Comparison of ENCODE assay signal across 17 cellular contexts in the genomic region with DNA sequence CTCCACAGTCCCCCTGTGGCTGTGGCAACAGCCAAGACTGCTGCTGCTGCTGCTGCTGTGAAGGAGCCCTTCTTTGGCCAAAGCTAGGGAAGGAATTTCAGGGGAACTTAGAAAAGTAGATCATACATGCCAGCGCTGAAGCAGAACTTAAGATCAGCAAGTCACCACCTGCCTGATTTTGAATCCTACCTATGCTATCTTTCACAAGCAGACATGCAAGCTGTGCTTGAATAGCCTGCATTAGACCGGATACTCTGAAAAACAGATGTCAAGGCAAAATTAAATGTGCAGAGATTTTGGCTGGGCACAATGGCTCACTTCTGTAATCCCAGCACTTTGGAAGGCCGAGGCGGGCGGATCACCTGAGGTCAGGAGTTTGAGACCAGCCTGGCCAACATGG.
DNase-seq lines count a peak whose midpoint lies in the region; ATAC-seq and TF ChIP-seq lines count a peak whose summit lies in the region.
"Had no signal": no experiment of that assay in that cellular context is flagged by ENCODE, and none has a peak within 500 bp of the region (broad histone marks: within the 10 kb centered on the region; RNA-seq: fewer than 3 reads in every experiment).

No MANE protein-coding gene starts in this region.

- no peak overlapping the region for H4K8ac ChIP-seq in neuronal stem cell (ENCODE audit: low read depth, low read length)

- H3K4me1 ChIP-seq in Panc1 (ENCODE audit: control insufficient read depth, insufficient read depth, low read length), result peaks cover 5% of the 10 kb centered on the region; the same call in 1 of the 2 replicates
- H3K4me1 ChIP-seq in RWPE2 (ENCODE audit: insufficient read depth, poor library complexity, severe bottlenecking), result peaks cover 29% of the 10 kb centered on the region
- peaks cover 17% of the 10 kb centered on the region for H3K4me1 ChIP-seq in foreskin keratinocyte
- H3K4me1 ChIP-seq in neuronal stem cell (ENCODE audit: control insufficient read depth in 2 of 2, insufficient read depth in 1 of 2, low read depth in 1 of 2, low read length in 2 of 2), result peaks cover 6 to 21% of the 10 kb centered on the region in 2 donors
- H3K4me1 ChIP-seq in aorta (ENCODE audit: control insufficient read depth in 1 of 2, insufficient read depth in 2 of 2, low read length in 2 of 2), result no peaks in the 10 kb centered on the region

- H2BK15ac ChIP-seq in neuronal stem cell (ENCODE audit: low read length), result no peak overlapping the region

- no peak overlapping the region for H2BK5ac ChIP-seq in neuronal stem cell (ENCODE audit: low read length)

- no peak overlapping the region for H4K91ac ChIP-seq in neuronal stem cell (ENCODE audit: low read depth, low read length, poor library complexity)

- BruUV-seq in Panc1 (replicated peaks; lab: Mats Ljungman, UMichigan), result no TSS peak

- H3K79me1 ChIP-seq in neuronal stem cell (ENCODE audit: low read depth, low read length), result no peaks in the 10 kb centered on the region

- H2BK120ac ChIP-seq in neuronal stem cell (ENCODE audit: low read depth, low read length), result no peak overlapping the region

- H2AK5ac ChIP-seq in neuronal stem cell (ENCODE audit: low read depth, low read length), result no peak overlapping the region

- in situ Hi-C loops in Panc1 (cut with HindIII; ENCODE audit: low pct_unique_long_range_greater_than_20kb, low sequenced_read_pairs), result no loop called here

- POLR2A ChIA-PET in Panc1 (lab: Charles Lee), result no interaction called here

- H3K4me3 ChIP-seq in Panc1 (ENCODE audit: low read depth in 2 of 2, low read length in 2 of 2), result no peak overlapping the region
- no peak overlapping the region for H3K4me3 ChIP-seq in RWPE2 (ENCODE audit: severe bottlenecking)
- no peak overlapping the region for H3K4me3 ChIP-seq in neuronal stem cell (ENCODE audit: low read length in 2 of 2)
- no peak overlapping the region for H3K4me3 ChIP-seq in aorta (ENCODE audit: low read length in 2 of 2)
- H3K4me3 ChIP-seq: A549 had no signal

- no peak overlapping the region for H3K4ac ChIP-seq in neuronal stem cell (ENCODE audit: low read length)

- WGBS in neuronal stem cell (ENCODE audit: extremely low coverage in 2 of 2, insufficient read length in 2 of 2, insufficient replicate concordance in 1 of 2), 2 donors, result no CpG with 5 or more reads among the region's 5 CpGs
- 96 to 99% methylated on average over 5 of the region's 5 CpGs for WGBS in aorta, 2 donors

- no peaks in the 10 kb centered on the region for H3K27me3 ChIP-seq in Panc1 (ENCODE audit: control insufficient read depth, insufficient read depth, low read length)
- H3K27me3 ChIP-seq in RWPE2 (ENCODE audit: insufficient read depth, poor library complexity, severe bottlenecking), result no peaks in the 10 kb centered on the region
- no peaks in the 10 kb centered on the region for H3K27me3 ChIP-seq in foreskin keratinocyte
- H3K27me3 ChIP-seq in neuronal stem cell (ENCODE audit: control insufficient read depth in 3 of 3, insufficient read depth in 3 of 3, low read depth in 1 of 3, low read length in 3 of 3), result no peaks in the 10 kb centered on the region
- H3K27me3 ChIP-seq in aorta (ENCODE audit: control insufficient read depth in 1 of 2, insufficient read depth in 2 of 2, low read length in 1 of 2), result no peaks in the 10 kb centered on the region
- H3K27me3 ChIP-seq: BE2C had no signal

- H3K9ac ChIP-seq in neuronal stem cell (ENCODE audit: low read depth, low read length, poor library complexity), result no peak overlapping the region

- no peak for ATAC-seq in Panc1
- ATAC-seq in RWPE2 (ENCODE audit: low read depth), result no peak
- ATAC-seq in foreskin keratinocyte, result peak; percentile 25
- no peak for ATAC-seq in aorta (ENCODE audit: low FRiP score)
- ATAC-seq: A549; CD8-positive, alpha-beta T cell had no signal

- H3K9me3 ChIP-seq in Panc1 (ENCODE audit: control insufficient read depth, insufficient read depth, low read depth, low read length), result peaks cover 4% of the 10 kb centered on the region; the same call in 1 of the 2 replicates
- no peaks in the 10 kb centered on the region for H3K9me3 ChIP-seq in RWPE2 (ENCODE audit: severe bottlenecking)
- no peaks in the 10 kb centered on the region for H3K9me3 ChIP-seq in neuronal stem cell (replicated peaks in 1 of 2; ENCODE audit: control insufficient read depth in 2 of 2, insufficient read depth in 1 of 2, low read depth in 1 of 2, low read length in 2 of 2)
- no peaks in the 10 kb centered on the region for H3K9me3 ChIP-seq in aorta (ENCODE audit: control insufficient read depth, low read length)
- H3K9me3 ChIP-seq: BE2C had no signal

- no peak overlapping the region for H3K18ac ChIP-seq in neuronal stem cell (ENCODE audit: low read length)

- H3K27ac ChIP-seq in Panc1 (ENCODE audit: low read length), result peak overlapping the region; percentile 34; the same call in 1 of the 2 replicates
- peak overlapping the region; percentile 98 for H3K27ac ChIP-seq in RWPE2 (ENCODE audit: poor library complexity, severe bottlenecking)
- no peak overlapping the region for H3K27ac ChIP-seq in foreskin keratinocyte
- H3K27ac ChIP-seq in neuronal stem cell (replicated peaks; ENCODE audit: low read length), result no peak overlapping the region
- H3K27ac ChIP-seq in aorta (ENCODE audit: low read depth in 1 of 2, low read length in 2 of 2), result no peak overlapping the region
- H3K27ac ChIP-seq: C4-2B had no signal

- TF ChIP-seq CTCF in Panc1 (IDR thresholded peaks at IDR 0.05), result no peak
- TF ChIP-seq CTCF in RWPE2 (IDR thresholded peaks at IDR 0.05; ENCODE audit: poor library complexity, severe bottlenecking), result no peak
- TF ChIP-seq CTCF in foreskin keratinocyte (conservative IDR thresholded peaks at IDR 0.05), result no peak

- no peak overlapping the region for H2BK12ac ChIP-seq in neuronal stem cell (ENCODE audit: low read length)

- CTCF ChIA-PET in Panc1 (lab: Charles Lee), result no interaction called here

- DNase-seq in Panc1 (ENCODE audit: low read depth, low spot score) (no peak), RWPE2 (ENCODE audit: low spot score) (no peak), foreskin keratinocyte (peak; percentile 60 to 82), neuronal stem cell (ENCODE audit: low spot score) (no peak), head of caudate nucleus (no peak), hypothalamus (lab: John Stamatoyannopoulos, UW) (no peak), aorta (no peak)
- DNase-seq: BE2C; CD8-positive, alpha-beta T cell; COR-L47; DMS153; DMS79 treated with DMSO at 0.1 percent for 48 hours; EL; GOT3; H9 had no signal

- no peak overlapping the region for H3K4me2 ChIP-seq in neuronal stem cell (ENCODE audit: insufficient read depth, low read length, poor library complexity, severe bottlenecking)
- H3K4me2 ChIP-seq: A549 had no signal

- H3K36me3 ChIP-seq in Panc1 (ENCODE audit: control insufficient read depth, insufficient read depth, low read length) (no peaks in the 10 kb centered on the region), RWPE2 (ENCODE audit: low read depth) (no peaks in the 10 kb centered on the region), neuronal stem cell (replicated peaks in 1 of 2; ENCODE audit: control insufficient read depth in 2 of 2, insufficient read depth in 2 of 2, low read length in 2 of 2) (no peaks in the 10 kb centered on the region), aorta (ENCODE audit: control insufficient read depth in 1 of 2, insufficient read depth in 2 of 2, low read length in 1 of 2) (no peaks in the 10 kb centered on the region)
- H3K36me3 ChIP-seq: BE2C had no signal

- H2AFZ ChIP-seq in neuronal stem cell (ENCODE audit: low read length), result peak overlapping the region; percentile 43

- H3K14ac ChIP-seq in neuronal stem cell (ENCODE audit: low read length), result no peak overlapping the region

- no peak overlapping the region for H3K23ac ChIP-seq in neuronal stem cell (ENCODE audit: low read depth, low read length, poor library complexity)

- intact Hi-C loops in Panc1 (cut with micrococcal nuclease; ENCODE audit: unreplicated experiment), result no loop called here
- intact Hi-C loops in head of caudate nucleus (cut with DNase I), result loop anchor here (10.0 kb wide), 1 partner anchor 52 kb away; no protein-coding TSS in a partner anchor
- intact Hi-C loops in aorta (cut with DNase I), result no loop called here

Comparison
In these comparisons a context has a peak if more than half of its experiments do, and no peak if none do; other contexts are left out.
1. DNase-seq: peak in foreskin keratinocyte (2 of 2); none in Panc1 (single experiment), RWPE2 (single experiment), neuronal stem cell (single experiment), head of caudate nucleus (0 of 42), hypothalamus (0 of 51) and aorta (0 of 2).
2. H3K27ac ChIP-seq: peak in Panc1 (single experiment) and RWPE2 (single experiment); none in foreskin keratinocyte (single experiment), neuronal stem cell (single experiment) and aorta (0 of 2).